Comparison of ENCODE assay signal across 9 cellular contexts in the genomic region with DNA sequence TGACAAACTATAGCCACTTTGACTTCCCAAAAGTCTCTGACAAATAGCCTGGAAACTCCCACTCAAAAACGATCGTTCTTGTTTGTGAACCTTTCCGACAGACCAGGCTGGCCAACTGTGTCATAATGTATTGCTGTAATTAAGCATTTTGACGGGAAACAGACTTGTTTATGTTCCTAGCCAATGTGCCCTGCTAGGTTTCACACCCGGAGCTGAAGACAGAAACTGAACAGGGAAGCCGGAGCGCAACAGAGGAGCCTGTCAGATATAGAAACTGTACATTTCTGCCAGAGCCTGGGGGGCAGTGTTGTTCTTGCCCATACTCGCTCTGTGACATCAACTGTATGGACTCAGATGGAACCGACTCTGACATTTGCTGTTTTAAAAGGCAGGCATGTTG. TPM values are rescaled to one million over a fixed set of nuclear protein-coding genes. Genes with fewer than 3 reads are reported as not detected.
A peak's percentile ranks its signal among the peaks of the same experiment; 100 is the strongest.
DNase-seq lines count a peak whose midpoint lies in the region; ATAC-seq and TF ChIP-seq lines count a peak whose summit lies in the region.
"Had no signal": no experiment of that assay in that cellular context is flagged by ENCODE, and none has a peak within 500 bp of the region (broad histone marks: within the 10 kb centered on the region; RNA-seq: fewer than 3 reads in every experiment).

No MANE protein-coding gene starts in this region.

- intact Hi-C loops in activated CD4-positive, alpha-beta T cell treated with anti-CD3 and anti-CD28 coated beads, Interleukin-2, amount 10 ng/mL, durations not matched to agents 24 days and 14 days (cut with micrococcal nuclease): no loop called here
- intact Hi-C loops in mucosa of descending colon (cut with DNase I, micrococcal nuclease): no loop called here

- H3K4me3 ChIP-seq in mucosa of descending colon: no peak overlapping the region

- no peaks in the 10 kb centered on the region for H3K9me3 ChIP-seq in mucosa of descending colon

- H3K4me3 Mint-ChIP-seq in activated CD4-positive, alpha-beta T cell treated with anti-CD3 and anti-CD28 coated beads, Interleukin-2, amount 10 ng/mL, durations not matched to agents 24 days and 14 days: peak overlapping the region; percentile 72

- H3K36me3 Mint-ChIP-seq in activated CD4-positive, alpha-beta T cell treated with anti-CD3 and anti-CD28 coated beads, Interleukin-2, amount 10 ng/mL, durations not matched to agents 24 days and 14 days (ENCODE audit: low read depth): no peaks in the 10 kb centered on the region

- H3K27me3 Mint-ChIP-seq in activated CD4-positive, alpha-beta T cell treated with anti-CD3 and anti-CD28 coated beads, Interleukin-2, amount 10 ng/mL, durations not matched to agents 24 days and 14 days: peaks cover 6% of the 10 kb centered on the region

- no peaks in the 10 kb centered on the region for H3K36me3 ChIP-seq in mucosa of descending colon (ENCODE audit: low read depth)

- peak overlapping the region; percentile 73 for H3K27ac Mint-ChIP-seq in activated CD4-positive, alpha-beta T cell treated with anti-CD3 and anti-CD28 coated beads, Interleukin-2, amount 10 ng/mL, durations not matched to agents 24 days and 14 days

- TF ChIP-seq CTCF in mucosa of descending colon (IDR thresholded peaks at IDR 0.05): no peak

- no peaks in the 10 kb centered on the region for H3K4me1 ChIP-seq in mucosa of descending colon (ENCODE audit: low read depth)

- no peaks in the 10 kb centered on the region for H3K9me3 Mint-ChIP-seq in activated CD4-positive, alpha-beta T cell treated with anti-CD3 and anti-CD28 coated beads, Interleukin-2, amount 10 ng/mL, durations not matched to agents 24 days and 14 days

- in situ Hi-C loops in G401 (cut with HindIII; ENCODE audit: low sequenced_read_pairs): no loop called here

- peak; percentile 49 for DNase-seq in DMS 273 (lab: John Stamatoyannopoulos, UW; ENCODE audit: unreplicated experiment)
- no peak for DNase-seq in DMS 273 treated with DMSO at 0.1 percent for 48 hours (lab: John Stamatoyannopoulos, UW)
- DNase-seq in activated CD4-positive, alpha-beta T cell treated with anti-CD3 and anti-CD28 coated beads, Interleukin-2, amount 10 ng/mL, durations not matched to agents 24 days and 14 days: peak; percentile 71
- peak in 1 of 3 donors; percentile 9 for DNase-seq in mucosa of descending colon
- DNase-seq in G401 (ENCODE audit: low spot score): no peak
- no peak for DNase-seq in left lobe of liver (ENCODE audit: low spot score)
- DNase-seq in kidney tubule cell (ENCODE audit: low spot score): no peak

- peaks cover 7% of the 10 kb centered on the region for H3K4me1 Mint-ChIP-seq in activated CD4-positive, alpha-beta T cell treated with anti-CD3 and anti-CD28 coated beads, Interleukin-2, amount 10 ng/mL, durations not matched to agents 24 days and 14 days

- ATAC-seq in HG03521 (IDR thresholded peaks at IDR 0.05; ENCODE audit: unreplicated experiment) (peak; percentile 71), mucosa of descending colon (peak; percentile 23), left lobe of liver (no peak)

RNA-seq across cellular contexts. Expression of gene C7orf33, which starts 55.3 kb away (rescaled TPM):
- not detected in 2 replicates for total RNA-seq in activated CD4-positive, alpha-beta T cell treated with anti-CD3 and anti-CD28 coated beads, Interleukin-2, amount 10 ng/mL, durations not matched to agents 24 days and 14 days
- not detected for total RNA-seq in mucosa of descending colon
- not detected in 2 replicates for total RNA-seq in G401 (2014; rRNA removed; shearing (Covaris generic))
- total RNA-seq in left lobe of liver: not detected
- total RNA-seq: LHCN-M2 had no signal

Comparison
In these comparisons a context has a peak if more than half of its experiments do, and no peak if none do; other contexts are left out.
1. DNase-seq: peak in DMS 273 (single experiment) and activated CD4-positive, alpha-beta T cell treated with anti-CD3 and anti-CD28 coated beads, Interleukin-2, amount 10 ng/mL, durations not matched to agents 24 days and 14 days (single experiment); none in DMS 273 treated with DMSO at 0.1 percent for 48 hours (single experiment), G401 (single experiment), left lobe of liver (single experiment) and kidney tubule cell (single experiment).